Comparison of ENCODE assay signal across 8 cellular contexts in genomic region chr4:2255501-2256155, GRCh38. TPM values are rescaled to one million over a fixed set of nuclear protein-coding genes. Genes with fewer than 3 reads are reported as not detected.
DNase-seq lines count a peak whose midpoint lies in the region; ATAC-seq and TF ChIP-seq lines count a peak whose summit lies in the region.

No MANE protein-coding gene starts in this region.

- H4K5ac ChIP-seq in mesendoderm (ENCODE audit: low read length) = no peak overlapping the region

- peak; percentile 1 for DNase-seq in activated CD4-positive, alpha-beta T cell treated with anti-CD3 and anti-CD28 coated beads for 48 hours
- no peak for DNase-seq in activated CD4-positive, alpha-beta T cell treated with anti-CD3 and anti-CD28 coated beads, Interleukin-2, amount 50 U/mL, for 4 hours
- DNase-seq in dorsolateral prefrontal cortex (peak; percentile 21 to 77 (median 46)), mesothelial cell of epicardium (ENCODE audit: low spot score in 2 of 2, unreplicated experiment in 2 of 2) (peak; percentile 13 to 43), upper lobe of left lung (peak; percentile 26 to 76), DMS79 treated with DMSO at 0.1 percent for 48 hours (lab: John Stamatoyannopoulos, UW) (no peak), mesendoderm (no peak)
- no peak for DNase-seq in activated T-cell treated with anti-CD3 and anti-CD28 coated beads, Interleukin-2, amount 50 U/mL, for 24 hours

- no peak overlapping the region for H3K23ac ChIP-seq in mesendoderm (ENCODE audit: low read length)

- H3K4ac ChIP-seq in mesendoderm (ENCODE audit: low read depth, low read length) = no peak overlapping the region

- H2BK5ac ChIP-seq in mesendoderm (ENCODE audit: low read length) = no peak overlapping the region

- H3K27ac ChIP-seq in dorsolateral prefrontal cortex (peak overlapping the region in 58 of 59 donors; percentile 43 to 97 (median 87)), upper lobe of left lung (peak overlapping the region; percentile 92 to 98 (median 95)), mesendoderm (ENCODE audit: low read depth, low read length) (no peak overlapping the region)

- H3K9ac ChIP-seq in mesendoderm (ENCODE audit: low read length) = no peak overlapping the region

- no peak overlapping the region for H3K56ac ChIP-seq in mesendoderm (ENCODE audit: low read length)

- no peak overlapping the region for H4K8ac ChIP-seq in mesendoderm (ENCODE audit: low read depth, low read length)

- no peak overlapping the region for H3K4me2 ChIP-seq in mesendoderm (ENCODE audit: low read length)

- WGBS in upper lobe of left lung, 2 donors = 0 to 33% methylated on average over 2 to 18 of the region's 18 CpGs
- no CpG with 5 or more reads among the region's 18 CpGs for WGBS in mesendoderm (ENCODE audit: extremely low coverage, insufficient coverage, low lambda C conversion rate)

- H3K27me3 ChIP-seq in dorsolateral prefrontal cortex (no peaks in the 10 kb centered on the region), upper lobe of left lung (no peaks in the 10 kb centered on the region), mesendoderm (ENCODE audit: insufficient read depth, low read length, poor library complexity) (no peaks in the 10 kb centered on the region)

- H3K4me1 Mint-ChIP-seq in mesothelial cell of epicardium = peaks cover 19% of the 10 kb centered on the region
- H3K4me1 Mint-ChIP-seq in activated T-cell treated with anti-CD3 and anti-CD28 coated beads, Interleukin-2, amount 50 U/mL, for 24 hours (ENCODE audit: low read depth) = peaks cover 10% of the 10 kb centered on the region

- peaks cover 12% of the 10 kb centered on the region for H3K36me3 Mint-ChIP-seq in mesothelial cell of epicardium
- peaks cover 11% of the 10 kb centered on the region for H3K36me3 Mint-ChIP-seq in activated T-cell treated with anti-CD3 and anti-CD28 coated beads, Interleukin-2, amount 50 U/mL, for 24 hours (ENCODE audit: low read depth)

- no peaks in the 10 kb centered on the region for H3K9me3 Mint-ChIP-seq in mesothelial cell of epicardium
- no peaks in the 10 kb centered on the region for H3K9me3 Mint-ChIP-seq in activated T-cell treated with anti-CD3 and anti-CD28 coated beads, Interleukin-2, amount 50 U/mL, for 24 hours

- H3K36me3 ChIP-seq in upper lobe of left lung (peaks cover 6 to 66% (median 56%) of the 10 kb centered on the region in 4 donors), mesendoderm (ENCODE audit: control insufficient read depth, insufficient read depth, low read length) (peaks cover 2% of the 10 kb centered on the region)

- H3K27ac Mint-ChIP-seq in mesothelial cell of epicardium = peak overlapping the region; percentile 21
- H3K27ac Mint-ChIP-seq in activated T-cell treated with anti-CD3 and anti-CD28 coated beads, Interleukin-2, amount 50 U/mL, for 24 hours = no peak overlapping the region

- intact Hi-C loops in dorsolateral prefrontal cortex (cut with DNase I) = no loop called here

- no peak overlapping the region for H2AK5ac ChIP-seq in mesendoderm (ENCODE audit: low read length)

- no peak for TF ChIP-seq CTCF in dorsolateral prefrontal cortex (IDR thresholded peaks at IDR 0.05 in 54 of 56, conservative IDR thresholded peaks at IDR 0.05 in 2 of 56; ENCODE audit: low read depth in 1 of 56, partially characterized antibody in 56 of 56)
- no peak for TF ChIP-seq CTCF in mesothelial cell of epicardium (IDR thresholded peaks at IDR 0.05; ENCODE audit: unreplicated experiment)
- no peak for TF ChIP-seq CTCF in upper lobe of left lung (IDR thresholded peaks at IDR 0.05)

- H3K18ac ChIP-seq in mesendoderm (ENCODE audit: low read length) = no peak overlapping the region

- TF ChIP-seq EP300 in upper lobe of left lung (IDR thresholded peaks at IDR 0.05) = no peak

- H3K9me3 ChIP-seq in upper lobe of left lung = no peaks in the 10 kb centered on the region

- no peaks in the 10 kb centered on the region for H3K27me3 Mint-ChIP-seq in mesothelial cell of epicardium (ENCODE audit: low read depth)
- H3K27me3 Mint-ChIP-seq in activated T-cell treated with anti-CD3 and anti-CD28 coated beads, Interleukin-2, amount 50 U/mL, for 24 hours = no peaks in the 10 kb centered on the region

- peak overlapping the region in 29 of 59 donors; percentile 0 to 45 (median 20) for H3K4me3 ChIP-seq in dorsolateral prefrontal cortex
- peak overlapping the region in 2 of 4 donors; percentile 21 to 28 for H3K4me3 ChIP-seq in upper lobe of left lung
- no peak overlapping the region for H3K4me3 ChIP-seq in mesendoderm (ENCODE audit: low read length)

- no peak overlapping the region for H3K4me3 Mint-ChIP-seq in mesothelial cell of epicardium
- no peak overlapping the region for H3K4me3 Mint-ChIP-seq in activated T-cell treated with anti-CD3 and anti-CD28 coated beads, Interleukin-2, amount 50 U/mL, for 24 hours

- H3K4me1 ChIP-seq in upper lobe of left lung = peaks cover 73 to 85% (median 76%) of the 10 kb centered on the region in 4 donors
- no peaks in the 10 kb centered on the region for H3K4me1 ChIP-seq in mesendoderm (ENCODE audit: control insufficient read depth, low read depth, low read length)

- no peaks in the 10 kb centered on the region for H3K79me1 ChIP-seq in mesendoderm (ENCODE audit: low read length)

- no peak for ATAC-seq in upper lobe of left lung (ENCODE audit: low FRiP score in 2 of 2)

- H2BK120ac ChIP-seq in mesendoderm (ENCODE audit: low read depth, low read length) = no peak overlapping the region

- peak in 1 of 4 donors; percentile 9 for TF ChIP-seq POLR2A in upper lobe of left lung (IDR thresholded peaks at IDR 0.05)

- H3K79me2 ChIP-seq in mesendoderm (ENCODE audit: control insufficient read depth, insufficient read depth, low read length) = no peaks in the 10 kb centered on the region

- H2BK15ac ChIP-seq in mesendoderm (replicated peaks; ENCODE audit: low read depth) = no peak overlapping the region

RNA-seq across cellular contexts. Expression of gene MXD4, which starts 6.3 kb away (rescaled TPM):
- total RNA-seq in dorsolateral prefrontal cortex (100 to 1,000 TPM in 7 of 120 experiments, 10 to 100 TPM in 113; 40.2 to 134 (median 61.9) TPM), mesothelial cell of epicardium (95.2 to 104 TPM (median 99.4 TPM) in 3 replicates), upper lobe of left lung (100 to 1,000 TPM in 1 of 6 donors, 10 to 100 TPM in 5; 50.1 to 135 (median 76.4) TPM)
- 10.1 TPM for polyA plus RNA-seq in mesendoderm (2013, experiment 1 of 2)
- polyA plus RNA-seq in mesendoderm (2013, experiment 2 of 2) = 10.8 TPM

RNA-seq across cellular contexts. Expression of gene HAUS3, which starts 13.7 kb away (rescaled TPM):
- total RNA-seq in dorsolateral prefrontal cortex (10 to 100 TPM; 13.0 to 29.2 (median 19.3) TPM), mesothelial cell of epicardium (15.4 to 16.9 TPM (median 16.6 TPM) in 3 replicates), upper lobe of left lung (10 to 100 TPM in 5 of 6 donors, 1 to 10 TPM in 1; 8.2 to 21.0 (median 12.5) TPM)
- 15.8 TPM for polyA plus RNA-seq in mesendoderm (2013, experiment 1 of 2)
- 15.6 TPM for polyA plus RNA-seq in mesendoderm (2013, experiment 2 of 2)

RNA-seq across cellular contexts. Expression of gene POLN, which starts 13.7 kb away (rescaled TPM):
- total RNA-seq in dorsolateral prefrontal cortex (10 to 100 TPM in 118 of 120 experiments, 1 to 10 TPM in 2; 9.4 to 50.0 (median 23.7) TPM), mesothelial cell of epicardium (3.7 to 5.8 TPM (median 4.5 TPM) in 3 replicates), upper lobe of left lung (1 to 10 TPM in 5 of 6 donors, under 1 TPM in 1; 0.89 to 5.5 (median 2.6) TPM)
- polyA plus RNA-seq in mesendoderm (2013, experiment 1 of 2) = 1.3 TPM
- 1.3 TPM for polyA plus RNA-seq in mesendoderm (2013, experiment 2 of 2)

Comparison
In these comparisons a context has a peak if more than half of its experiments do, and no peak if none do; other contexts are left out.
1. DNase-seq: peak in activated CD4-positive, alpha-beta T cell treated with anti-CD3 and anti-CD28 coated beads for 48 hours (single experiment), dorsolateral prefrontal cortex (10 of 10), mesothelial cell of epicardium (2 of 2) and upper lobe of left lung (2 of 2); none in activated CD4-positive, alpha-beta T cell treated with anti-CD3 and anti-CD28 coated beads, Interleukin-2, amount 50 U/mL, for 4 hours (0 of 2), activated T-cell treated with anti-CD3 and anti-CD28 coated beads, Interleukin-2, amount 50 U/mL, for 24 hours (single experiment), DMS79 treated with DMSO at 0.1 percent for 48 hours (single experiment) and mesendoderm (single experiment).